36 cellular contexts compared by ENCODE assay signal in genomic region chr1:33359931-33360330, GRCh38. TPM values are rescaled to one million over a fixed set of nuclear protein-coding genes. Genes with fewer than 3 reads are reported as not detected.
"Had no signal": no experiment of that assay in that cellular context is flagged by ENCODE, and none has a peak within 500 bp of the region (broad histone marks: within the 10 kb centered on the region; RNA-seq: fewer than 3 reads in every experiment).

No MANE protein-coding gene starts in this region.

- DNase-seq: activated CD4-positive, alpha-beta T cell treated with anti-CD3 and anti-CD28 coated beads for 48 hours; activated CD4-positive, alpha-beta T cell treated with anti-CD3 and anti-CD28 coated beads, Interleukin-2, amount 50 U/mL, for 4 hours; activated CD4-positive, CD25-positive, alpha-beta regulatory T cell treated with anti-CD3 and anti-CD28 coated beads, Interleukin-2, amount 50 U/mL, for 72 hours; activated CD8-positive, alpha-beta memory T cell treated with anti-CD3 and anti-CD28 coated beads, Interleukin-2, amount 50 U/mL, for 48 hours; activated CD8-positive, alpha-beta T cell treated with anti-CD3 and anti-CD28 coated beads, Interleukin-2, amount 10 ng/mL, durations not matched to agents 7 days and 5 days; activated effector memory CD4-positive, alpha-beta T cell treated with Interleukin-2 at 50 U/mL for 16 hours; activated naive CD4-positive, alpha-beta T cell; activated naive CD8-positive, alpha-beta T cell treated with anti-CD3 and anti-CD28 coated beads, Interleukin-2, amount 50 U/mL, for 24 hours; activated T-cell treated with anti-CD3 and anti-CD28 coated beads, Interleukin-2, amount 50 U/mL, for 1 hour; amniotic stem cell; body of pancreas; MG63; MV-4-11; NCI-H1092 treated with DMSO at 0.1 percent for 48 hours; NCI-H1417 treated with DMSO at 0.1 percent for 48 hours; NCI-H1694; NCI-H2029; NCI-H2107; NCI-H2171 treated with DMSO at 0.1 percent for 48 hours; NCI-H226; NCI-H510A; NCI-H526 treated with DMSO at 0.1 percent for 48 hours; NCI-H82; Peyer's patch; Right ventricle myocardium superior; SJCRH30; SK-N-SH; T-helper 1 cell had no signal

- H3K9me3 ChIP-seq: ascending aorta, body of pancreas, MG63, Peyer's patch, SJCRH30, SK-N-SH had no signal

- H3K4me2 ChIP-seq: KMS-11, SK-N-SH had no signal

- H3K4me3 ChIP-seq: ascending aorta, body of pancreas, cardiac muscle cell, MG63, Peyer's patch, SJCRH30 had no signal

- H3K27me3 ChIP-seq: ascending aorta, body of pancreas, cardiac muscle cell, MG63, Peyer's patch, SJCRH30 had no signal

- ATAC-seq: activated CD8-positive, alpha-beta T cell treated with anti-CD3 and anti-CD28 coated beads, Interleukin-2, amount 10 ng/mL, durations not matched to agents 7 days and 5 days; activated naive CD4-positive, alpha-beta T cell treated with anti-CD3 and anti-CD28 coated beads, Interleukin-2, amount 50 U/mL, for 72 hours; activated naive CD8-positive, alpha-beta T cell treated with anti-CD3 and anti-CD28 coated beads, Interleukin-2, amount 50 U/mL, for 24 hours; body of pancreas; WTC11 had no signal

- H3K27ac ChIP-seq: ascending aorta, body of pancreas, KMS-11, Peyer's patch, RWPE1, SJCRH30 had no signal

- H3K9ac ChIP-seq: KMS-11, SK-N-SH had no signal

- H3K36me3 ChIP-seq: cardiac muscle cell, MG63, Peyer's patch, SJCRH30 had no signal

RNA-seq across cellular contexts. Expression of gene A3GALT2, which starts 39.0 kb away (rescaled TPM):
- total RNA-seq: activated CD8-positive, alpha-beta T cell treated with anti-CD3 and anti-CD28 coated beads, Interleukin-2, amount 10 ng/mL, durations not matched to agents 7 days and 5 days; activated naive CD4-positive, alpha-beta T cell treated with anti-CD3 and anti-CD28 coated beads, Interleukin-2, amount 50 U/mL, for 72 hours; ascending aorta; body of pancreas; cardiac muscle cell; OCI-LY7; Peyer's patch; Right ventricle myocardium superior; SJCRH30; T-helper 2 cell treated with Interferon-gamma antibody and Interleukin-4, amounts not matched to agents 100 ng/mL and 5 ng/mL, for 36 hours; WTC11 had no signal
